26 cellular contexts compared by ENCODE assay signal in genomic region chr4:3423952-3424351, GRCh38. TPM values are rescaled to one million over a fixed set of nuclear protein-coding genes. Genes with fewer than 3 reads are reported as not detected.
"Had no signal": no experiment of that assay in that cellular context is flagged by ENCODE, and none has a peak within 500 bp of the region (broad histone marks: within the 10 kb centered on the region; RNA-seq: fewer than 3 reads in every experiment).

No MANE protein-coding gene starts in this region.

- H3K27ac Mint-ChIP-seq: activated CD4-positive, alpha-beta T cell treated with anti-CD3 and anti-CD28 coated beads for 36 hours; activated CD8-positive, alpha-beta memory T cell treated with anti-CD3 and anti-CD28 coated beads, Interleukin-2, amount 10 ng/mL, durations not matched to agents 7 days and 5 days; activated CD8-positive, alpha-beta T cell treated with anti-CD3 and anti-CD28 coated beads, Interleukin-2, amount 10 ng/mL, durations not matched to agents 7 days and 5 days; activated T-helper 1 cell treated with anti-CD3 and anti-CD28 coated beads, Interleukin-12 subunit alpha, Interleukin-12 subunit beta, Interleukin-2, Interleukin-4 antibody, amounts not matched to agents 30 ng/mL and 10 ng/mL and 1 ng/mL, durations not matched to agents 14 hours and 24 hours and 36 hours; memory B cell; naive thymus-derived CD4-positive, alpha-beta T cell; stimulated activated naive B cell treated with anti-CD40 and anti-IgM and Interleukin-4, amounts not matched to agents 10 μg/mL and 1 μg/mL and 100 μg/mL, for 72 hours; T-helper 2 cell treated with Interferon-gamma antibody and Interleukin-4, amounts not matched to agents 5 μg/mL and 100 μg/mL, for 36 hours had no signal

- H3K9me3 Mint-ChIP-seq: activated T-helper 1 cell treated with anti-CD3 and anti-CD28 coated beads, Interleukin-12 subunit alpha, Interleukin-12 subunit beta, Interleukin-2, Interleukin-4 antibody, amounts not matched to agents 30 ng/mL and 10 ng/mL and 1 ng/mL, durations not matched to agents 14 hours and 24 hours and 36 hours; memory B cell; naive thymus-derived CD4-positive, alpha-beta T cell; stimulated activated naive B cell treated with anti-CD40 and anti-IgM and Interleukin-4, amounts not matched to agents 10 μg/mL and 1 μg/mL and 100 μg/mL, for 72 hours; T-helper 2 cell treated with Interferon-gamma antibody and Interleukin-4, amounts not matched to agents 5 μg/mL and 100 μg/mL, for 36 hours had no signal

- H3K4me3 Mint-ChIP-seq: activated CD4-positive, alpha-beta T cell treated with anti-CD3 and anti-CD28 coated beads for 36 hours; activated CD8-positive, alpha-beta memory T cell treated with anti-CD3 and anti-CD28 coated beads, Interleukin-2, amount 10 ng/mL, durations not matched to agents 7 days and 5 days; activated CD8-positive, alpha-beta T cell treated with anti-CD3 and anti-CD28 coated beads, Interleukin-2, amount 10 ng/mL, durations not matched to agents 7 days and 5 days; activated T-helper 1 cell treated with anti-CD3 and anti-CD28 coated beads, Interleukin-12 subunit alpha, Interleukin-12 subunit beta, Interleukin-2, Interleukin-4 antibody, amounts not matched to agents 30 ng/mL and 10 ng/mL and 1 ng/mL, durations not matched to agents 14 hours and 24 hours and 36 hours; memory B cell; naive thymus-derived CD4-positive, alpha-beta T cell; stimulated activated naive B cell treated with anti-CD40 and anti-IgM and Interleukin-4, amounts not matched to agents 10 μg/mL and 1 μg/mL and 100 μg/mL, for 72 hours; T-helper 2 cell treated with Interferon-gamma antibody and Interleukin-4, amounts not matched to agents 5 μg/mL and 100 μg/mL, for 36 hours had no signal

- DNase-seq: activated CD4-positive, alpha-beta T cell treated with anti-CD3 and anti-CD28 coated beads for 36 hours; activated CD4-positive, CD25-positive, alpha-beta regulatory T cell; activated CD8-positive, alpha-beta memory T cell treated with anti-CD3 and anti-CD28 coated beads, Interleukin-2, amount 10 ng/mL, durations not matched to agents 7 days and 5 days; activated CD8-positive, alpha-beta T cell treated with anti-CD3 and anti-CD28 coated beads, Interleukin-2, amount 10 ng/mL, durations not matched to agents 7 days and 5 days; activated effector memory CD4-positive, alpha-beta T cell treated with anti-CD3 and anti-CD28 coated beads, Interleukin-2, amount 50 U/mL, for 16 hours; activated naive CD4-positive, alpha-beta T cell treated with anti-CD3 and anti-CD28 coated beads, Interleukin-2, amount 50 U/mL, for 16 hours; activated T-cell treated with anti-CD3 and anti-CD28 coated beads for 4 hours; amniotic stem cell; central memory CD4-positive, alpha-beta T cell; hippocampal formation; kidney; midbrain; naive thymus-derived CD4-positive, alpha-beta T cell; occipital lobe; stimulated activated CD4-positive, alpha-beta T cell treated with anti-CD3 and anti-CD28 coated beads, Interleukin-15, amount 100 ng/mL, for 24 hours; stimulated activated CD4-positive, alpha-beta T cell treated with anti-CD3 and anti-CD28 coated beads, Interleukin-2, amount 100 ng/mL, for 24 hours; stimulated activated naive B cell treated with anti-CD40 and anti-IgM and Interleukin-4, amounts not matched to agents 10 μg/mL and 1 μg/mL and 100 μg/mL, for 72 hours; stomach; thyroid gland had no signal

- H3K36me3 Mint-ChIP-seq: activated CD8-positive, alpha-beta memory T cell treated with anti-CD3 and anti-CD28 coated beads, Interleukin-2, amount 10 ng/mL, durations not matched to agents 7 days and 5 days; memory B cell; stimulated activated naive B cell treated with anti-CD40 and anti-IgM and Interleukin-4, amounts not matched to agents 10 μg/mL and 1 μg/mL and 100 μg/mL, for 72 hours had no signal

- H3K27me3 Mint-ChIP-seq: activated CD4-positive, alpha-beta T cell treated with anti-CD3 and anti-CD28 coated beads for 36 hours; activated CD8-positive, alpha-beta memory T cell treated with anti-CD3 and anti-CD28 coated beads, Interleukin-2, amount 10 ng/mL, durations not matched to agents 7 days and 5 days; memory B cell; naive thymus-derived CD4-positive, alpha-beta T cell; stimulated activated naive B cell treated with anti-CD40 and anti-IgM and Interleukin-4, amounts not matched to agents 10 μg/mL and 1 μg/mL and 100 μg/mL, for 72 hours had no signal

- ATAC-seq: activated CD4-positive, alpha-beta T cell treated with anti-CD3 and anti-CD28 coated beads for 36 hours; activated CD8-positive, alpha-beta memory T cell treated with anti-CD3 and anti-CD28 coated beads, Interleukin-2, amount 10 ng/mL, durations not matched to agents 7 days and 5 days; activated CD8-positive, alpha-beta T cell treated with anti-CD3 and anti-CD28 coated beads, Interleukin-2, amount 10 ng/mL, durations not matched to agents 7 days and 5 days; gastroesophageal sphincter; naive thymus-derived CD4-positive, alpha-beta T cell; stimulated activated naive B cell treated with anti-CD40 and anti-IgM and Interleukin-4, amounts not matched to agents 10 μg/mL and 1 μg/mL and 100 μg/mL, for 72 hours had no signal

- H3K4me1 Mint-ChIP-seq: activated CD4-positive, alpha-beta T cell treated with anti-CD3 and anti-CD28 coated beads for 36 hours; activated CD8-positive, alpha-beta memory T cell treated with anti-CD3 and anti-CD28 coated beads, Interleukin-2, amount 10 ng/mL, durations not matched to agents 7 days and 5 days; naive thymus-derived CD4-positive, alpha-beta T cell; stimulated activated naive B cell treated with anti-CD40 and anti-IgM and Interleukin-4, amounts not matched to agents 10 μg/mL and 1 μg/mL and 100 μg/mL, for 72 hours had no signal

RNA-seq across cellular contexts. Expression of gene HGFAC, which starts 17.8 kb away (rescaled TPM):
- total RNA-seq: activated CD4-positive, alpha-beta T cell treated with anti-CD3 and anti-CD28 coated beads for 36 hours; activated CD8-positive, alpha-beta memory T cell treated with anti-CD3 and anti-CD28 coated beads, Interleukin-2, amount 10 ng/mL, durations not matched to agents 7 days and 5 days; activated CD8-positive, alpha-beta T cell treated with anti-CD3 and anti-CD28 coated beads, Interleukin-2, amount 10 ng/mL, durations not matched to agents 7 days and 5 days; activated T-helper 1 cell treated with anti-CD3 and anti-CD28 coated beads, Interleukin-12 subunit alpha, Interleukin-12 subunit beta, Interleukin-2, Interleukin-4 antibody, amounts not matched to agents 30 ng/mL and 10 ng/mL and 1 ng/mL, durations not matched to agents 14 hours and 24 hours and 36 hours; fibroblast of villous mesenchyme; stomach; vagina had no signal

RNA-seq across cellular contexts. Expression of gene DOK7, which starts 39.2 kb away (rescaled TPM):
- total RNA-seq: activated CD4-positive, alpha-beta T cell treated with anti-CD3 and anti-CD28 coated beads for 36 hours; activated CD8-positive, alpha-beta memory T cell treated with anti-CD3 and anti-CD28 coated beads, Interleukin-2, amount 10 ng/mL, durations not matched to agents 7 days and 5 days; activated CD8-positive, alpha-beta T cell treated with anti-CD3 and anti-CD28 coated beads, Interleukin-2, amount 10 ng/mL, durations not matched to agents 7 days and 5 days; activated T-helper 1 cell treated with anti-CD3 and anti-CD28 coated beads, Interleukin-12 subunit alpha, Interleukin-12 subunit beta, Interleukin-2, Interleukin-4 antibody, amounts not matched to agents 30 ng/mL and 10 ng/mL and 1 ng/mL, durations not matched to agents 14 hours and 24 hours and 36 hours; endothelial cell of umbilical vein; fibroblast of villous mesenchyme; naive thymus-derived CD4-positive, alpha-beta T cell; occipital lobe had no signal
